ENCODE assay signal across 8 cellular contexts in genomic region chr1:153944005-153944821, GRCh38. TPM values are rescaled to one million over a fixed set of nuclear protein-coding genes. Genes with fewer than 3 reads are reported as not detected.
DNase-seq lines count a peak whose midpoint lies in the region; ATAC-seq, FAIRE-seq and TF ChIP-seq lines count a peak whose summit lies in the region.

No MANE protein-coding gene starts in this region.

- H3K4me1 ChIP-seq in liver (ENCODE audit: control insufficient read depth in 4 of 4, insufficient read depth in 4 of 4, low read length in 3 of 4) = peaks cover 14 to 38% (median 24%) of the 10 kb centered on the region in 4 donors
- peaks cover 0 to 29% (median 14%) of the 10 kb centered on the region in 4 donors for H3K4me1 ChIP-seq in tibial nerve

- H3K27ac Mint-ChIP-seq in activated T-helper 17 cell treated with anti-CD3 and anti-CD28 coated beads, Interleukin-2, amount 50 U/mL, for 72 hours = peak overlapping the region; percentile 96

- no peaks in the 10 kb centered on the region for H3K27me3 Mint-ChIP-seq in activated T-cell treated with anti-CD3 and anti-CD28 coated beads, Interleukin-2, amount 50 U/mL, for 4 hours (ENCODE audit: low read depth)
- no peaks in the 10 kb centered on the region for H3K27me3 Mint-ChIP-seq in activated T-helper 17 cell treated with anti-CD3 and anti-CD28 coated beads, Interleukin-2, amount 50 U/mL, for 72 hours

- H3K36me3 ChIP-seq in liver (ENCODE audit: control insufficient read depth in 4 of 4, insufficient read depth in 3 of 4, low read depth in 1 of 4, low read length in 3 of 4) (peaks cover 5 to 39% (median 16%) of the 10 kb centered on the region in 4 donors), tibial nerve (peaks cover 3 to 57% (median 11%) of the 10 kb centered on the region in 3 donors)

- peak overlapping the region in 1 of 2 donors; percentile 56 for H3K9ac ChIP-seq in liver (ENCODE audit: low read depth in 1 of 2, low read length in 2 of 2)

- H3K4me1 Mint-ChIP-seq in activated T-cell treated with anti-CD3 and anti-CD28 coated beads, Interleukin-2, amount 50 U/mL, for 4 hours (ENCODE audit: low read depth) = peaks cover 33% of the 10 kb centered on the region
- H3K4me1 Mint-ChIP-seq in activated T-helper 17 cell treated with anti-CD3 and anti-CD28 coated beads, Interleukin-2, amount 50 U/mL, for 72 hours = peaks cover 29% of the 10 kb centered on the region

- TF ChIP-seq POLR2A in tibial nerve (IDR thresholded peaks at IDR 0.05) (no peak), H54 (IDR thresholded peaks at IDR 0.05; ENCODE audit: low read depth, low read length) (no peak)

- H3K27ac ChIP-seq in liver (ENCODE audit: low read depth in 1 of 2, low read length in 2 of 2) = peak overlapping the region; percentile 94 to 95
- peak overlapping the region; percentile 91 to 99 (median 96) for H3K27ac ChIP-seq in tibial nerve

- no peak for TF ChIP-seq RAD21 in liver (IDR thresholded peaks at IDR 0.05)

- no peaks in the 10 kb centered on the region for H3K9me3 Mint-ChIP-seq in activated T-cell treated with anti-CD3 and anti-CD28 coated beads, Interleukin-2, amount 50 U/mL, for 4 hours
- H3K9me3 Mint-ChIP-seq in activated T-helper 17 cell treated with anti-CD3 and anti-CD28 coated beads, Interleukin-2, amount 50 U/mL, for 72 hours = no peaks in the 10 kb centered on the region

- no peak for TF ChIP-seq EP300 in tibial nerve (IDR thresholded peaks at IDR 0.05)

- WGBS in liver = 91% methylated on average over 15 of the region's 15 CpGs
- 74 to 75% methylated on average over 11 to 15 of the region's 15 CpGs for whole genome bisulfite sequencing in tibial nerve, 2 donors

- no peak for DNase-seq in activated T-cell treated with anti-CD3 and anti-CD28 coated beads, Interleukin-2, amount 50 U/mL, for 4 hours
- DNase-seq in activated T-cell treated with anti-CD3 and anti-CD28 coated beads, Interleukin-2, amount 50 U/mL, for 48 hours = no peak
- DNase-seq in tibial nerve (ENCODE audit: low spot score in 2 of 2) (no peak), NCI-H2196 treated with DMSO at 0.1 percent for 48 hours (lab: John Stamatoyannopoulos, UW; ENCODE audit: unreplicated experiment) (no peak), H54 (ENCODE audit: insufficient read length, low spot score) (no peak)

- H3K9me3 ChIP-seq in liver (ENCODE audit: control insufficient read depth in 4 of 4, low read length in 3 of 4) (no peaks in the 10 kb centered on the region), tibial nerve (no peaks in the 10 kb centered on the region)

- TF ChIP-seq CTCF in liver (IDR thresholded peaks at IDR 0.05; ENCODE audit: low read depth, low read length, missing input control) (no peak), tibial nerve (IDR thresholded peaks at IDR 0.05) (no peak)

- ATAC-seq in activated T-cell treated with anti-CD3 and anti-CD28 coated beads, Interleukin-2, amount 50 U/mL, for 4 hours = no peak
- no peak for ATAC-seq in activated T-helper 17 cell treated with anti-CD3 and anti-CD28 coated beads, Interleukin-2, amount 50 U/mL, for 72 hours (replicated peaks)
- ATAC-seq in HG02981 (IDR thresholded peaks at IDR 0.05; ENCODE audit: unreplicated experiment) = no peak

- H3K4me3 ChIP-seq in liver (ENCODE audit: low read depth in 1 of 3, low read length in 3 of 3) = no peak overlapping the region
- peak overlapping the region in 2 of 4 donors; percentile 65 to 94 for H3K4me3 ChIP-seq in tibial nerve

- peaks cover 33% of the 10 kb centered on the region for H3K36me3 Mint-ChIP-seq in activated T-cell treated with anti-CD3 and anti-CD28 coated beads, Interleukin-2, amount 50 U/mL, for 4 hours (ENCODE audit: insufficient read depth)
- H3K36me3 Mint-ChIP-seq in activated T-helper 17 cell treated with anti-CD3 and anti-CD28 coated beads, Interleukin-2, amount 50 U/mL, for 72 hours (ENCODE audit: low read depth) = peaks cover 87% of the 10 kb centered on the region

- no peak for FAIRE-seq in H54 (lab: Jason Lieb, UNC)

- peak overlapping the region; percentile 92 for H3K4me3 Mint-ChIP-seq in activated T-cell treated with anti-CD3 and anti-CD28 coated beads, Interleukin-2, amount 50 U/mL, for 4 hours
- peak overlapping the region; percentile 90 for H3K4me3 Mint-ChIP-seq in activated T-helper 17 cell treated with anti-CD3 and anti-CD28 coated beads, Interleukin-2, amount 50 U/mL, for 72 hours

- H3K27me3 ChIP-seq in liver (ENCODE audit: control insufficient read depth in 4 of 4, insufficient read depth in 4 of 4, low read length in 3 of 4) (no peaks in the 10 kb centered on the region), tibial nerve (no peaks in the 10 kb centered on the region)

TF ChIP-seq in liver, 16 proteins besides CTCF, POLR2A, EP300 and RAD21 (continues in another document):
- TF ChIP-seq HNF4A (conservative IDR thresholded peaks at IDR 0.05) (no peak), JUND (IDR thresholded peaks at IDR 0.05) (no peak), TAF1 (conservative IDR thresholded peaks at IDR 0.05) (no peak), EGR1 (IDR thresholded peaks at IDR 0.05; ENCODE audit: low read depth in 2 of 2) (no peak), ATF3 (IDR thresholded peaks at IDR 0.05) (no peak), GABPA (IDR thresholded peaks at IDR 0.05 in 1 of 2, conservative IDR thresholded peaks at IDR 0.05 in 1 of 2) (no peak)
- TF ChIP-seq, protein P1, sequence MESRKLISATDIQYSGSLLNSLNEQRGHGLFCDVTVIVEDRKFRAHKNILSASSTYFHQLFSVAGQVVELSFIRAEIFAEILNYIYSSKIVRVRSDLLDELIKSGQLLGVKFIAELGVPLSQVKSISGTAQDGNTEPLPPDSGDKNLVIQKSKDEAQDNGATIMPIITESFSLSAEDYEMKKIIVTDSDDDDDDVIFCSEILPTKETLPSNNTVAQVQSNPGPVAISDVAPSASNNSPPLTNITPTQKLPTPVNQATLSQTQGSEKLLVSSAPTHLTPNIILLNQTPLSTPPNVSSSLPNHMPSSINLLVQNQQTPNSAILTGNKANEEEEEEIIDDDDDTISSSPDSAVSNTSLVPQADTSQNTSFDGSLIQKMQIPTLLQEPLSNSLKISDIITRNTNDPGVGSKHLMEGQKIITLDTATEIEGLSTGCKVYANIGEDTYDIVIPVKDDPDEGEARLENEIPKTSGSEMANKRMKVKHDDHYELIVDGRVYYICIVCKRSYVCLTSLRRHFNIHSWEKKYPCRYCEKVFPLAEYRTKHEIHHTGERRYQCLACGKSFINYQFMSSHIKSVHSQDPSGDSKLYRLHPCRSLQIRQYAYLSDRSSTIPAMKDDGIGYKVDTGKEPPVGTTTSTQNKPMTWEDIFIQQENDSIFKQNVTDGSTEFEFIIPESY (IDR thresholded peaks at IDR 0.05) = no peak

RNA-seq across cellular contexts. Expression of gene DENND4B, which starts 2.3 kb away (rescaled TPM):
- 100 to 1,000 TPM; 110 to 117 (median 115) TPM for total RNA-seq in activated T-cell treated with anti-CD3 and anti-CD28 coated beads, Interleukin-2, amount 50 U/mL, for 4 hours
- total RNA-seq in activated T-helper 17 cell treated with anti-CD3 and anti-CD28 coated beads, Interleukin-2, amount 50 U/mL, for 72 hours = 100 to 1,000 TPM in 1 of 2 donors, 10 to 100 TPM in 1; 98.0 to 130 TPM
- total RNA-seq in liver (10 to 100 TPM; 13.1 to 27.2 TPM), tibial nerve (10 to 100 TPM; 42.8 to 78.0 (median 56.7) TPM)
- polyA plus RNA-seq in liver = 10 to 100 TPM in 1 of 2 donors, 1 to 10 TPM in 1; 9.7 to 10.1 TPM

RNA-seq across cellular contexts. Expression of gene CRTC2, which starts 14.2 kb away (rescaled TPM):
- total RNA-seq in activated T-cell treated with anti-CD3 and anti-CD28 coated beads, Interleukin-2, amount 50 U/mL, for 4 hours = 10 to 100 TPM; 43.7 to 56.0 (median 51.7) TPM
- 100 to 1,000 TPM in 1 of 2 donors, 10 to 100 TPM in 1; 84.9 to 131 TPM for total RNA-seq in activated T-helper 17 cell treated with anti-CD3 and anti-CD28 coated beads, Interleukin-2, amount 50 U/mL, for 72 hours
- total RNA-seq in liver (1 to 10 TPM; 4.9 to 5.5 TPM), tibial nerve (10 to 100 TPM; 17.4 to 43.7 (median 23.4) TPM)
- 10 to 100 TPM; 11.0 to 14.9 TPM for polyA plus RNA-seq in liver

RNA-seq across cellular contexts. Expression of gene SLC39A1, which starts 19.1 kb away (rescaled TPM):
- total RNA-seq in activated T-cell treated with anti-CD3 and anti-CD28 coated beads, Interleukin-2, amount 50 U/mL, for 4 hours = 10 to 100 TPM; 72.6 to 79.3 (median 73.9) TPM
- 100 to 1,000 TPM; 109 to 117 TPM for total RNA-seq in activated T-helper 17 cell treated with anti-CD3 and anti-CD28 coated beads, Interleukin-2, amount 50 U/mL, for 72 hours
- 10 to 100 TPM; 46.8 to 70.3 TPM for total RNA-seq in liver
- polyA plus RNA-seq in liver = 10 to 100 TPM; 38.8 to 62.5 TPM
- total RNA-seq in tibial nerve = 100 to 1,000 TPM in 1 of 4 donors, 10 to 100 TPM in 3; 81.0 to 157 (median 92.4) TPM

RNA-seq across cellular contexts. Expression of gene GATAD2B, which starts 21.4 kb away (rescaled TPM):
- 10 to 100 TPM; 57.3 to 58.3 (median 57.7) TPM for total RNA-seq in activated T-cell treated with anti-CD3 and anti-CD28 coated beads, Interleukin-2, amount 50 U/mL, for 4 hours
- 10 to 100 TPM; 47.8 to 51.1 TPM for total RNA-seq in activated T-helper 17 cell treated with anti-CD3 and anti-CD28 coated beads, Interleukin-2, amount 50 U/mL, for 72 hours
- total RNA-seq in liver (1 to 10 TPM; 4.4 to 4.9 TPM), tibial nerve (10 to 100 TPM; 16.8 to 26.5 (median 24.6) TPM)
- polyA plus RNA-seq in liver = 1 to 10 TPM; 3.2 to 3.5 TPM

RNA-seq across cellular contexts. Expression of gene CREB3L4, which starts 23.5 kb away (rescaled TPM):
- 1 to 10 TPM; 4.2 to 4.3 (median 4.3) TPM for total RNA-seq in activated T-cell treated with anti-CD3 and anti-CD28 coated beads, Interleukin-2, amount 50 U/mL, for 4 hours
- 1 to 10 TPM; 7.4 to 9.3 TPM for total RNA-seq in activated T-helper 17 cell treated with anti-CD3 and anti-CD28 coated beads, Interleukin-2, amount 50 U/mL, for 72 hours
- total RNA-seq in liver (10 to 100 TPM in 1 of 2 donors, 1 to 10 TPM in 1; 7.4 to 10.3 TPM), tibial nerve (10 to 100 TPM; 10.2 to 17.5 (median 11.4) TPM)
- polyA plus RNA-seq in liver = 10 to 100 TPM in 1 of 2 donors, 1 to 10 TPM in 1; 4.4 to 10.2 TPM
